19 cellular contexts compared by ENCODE assay signal in the genomic region with DNA sequence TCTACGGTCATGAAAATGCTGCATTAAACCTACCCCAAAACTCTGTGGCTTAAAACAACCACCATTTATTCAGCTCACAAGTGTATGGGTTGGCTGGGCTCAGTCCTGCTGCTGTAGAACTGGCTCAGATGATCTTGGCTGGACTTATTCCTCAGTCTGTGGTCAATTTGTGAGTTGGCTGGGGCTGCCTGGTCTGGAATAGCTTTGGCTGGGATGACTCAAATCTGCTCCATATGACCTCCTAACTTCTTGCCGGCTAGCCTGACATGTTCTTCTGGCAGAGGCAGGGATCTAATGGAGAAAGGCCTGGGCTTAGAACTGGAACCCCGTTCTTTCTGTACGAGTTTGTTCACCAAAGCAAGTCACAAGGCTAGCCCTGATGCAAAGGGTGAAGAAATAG.
DNase-seq lines count a peak whose midpoint lies in the region; ATAC-seq, FAIRE-seq and TF ChIP-seq lines count a peak whose summit lies in the region.
"Had no signal": no experiment of that assay in that cellular context is flagged by ENCODE, and none has a peak within 500 bp of the region (broad histone marks: within the 10 kb centered on the region; RNA-seq: fewer than 3 reads in every experiment).

No MANE protein-coding gene starts in this region.

- H3K18ac ChIP-seq in H9 (ENCODE audit: insufficient read length, low read depth, low read length), result no peak overlapping the region

- no peak overlapping the region for H2BK12ac ChIP-seq in H9 (ENCODE audit: insufficient read length, low read depth, low read length)

- H3K9me3 ChIP-seq in astrocyte (ENCODE audit: insufficient read depth, low read depth, low read length) (no peaks in the 10 kb centered on the region), tibial artery (no peaks in the 10 kb centered on the region), H9 (ENCODE audit: control insufficient read depth, low read depth, low read length) (no peaks in the 10 kb centered on the region)
- H3K9me3 ChIP-seq: body of pancreas had no signal

- H3K4me3 ChIP-seq in astrocyte (ENCODE audit: insufficient read depth, low read depth, low read length) (no peak overlapping the region), tibial artery (no peak overlapping the region)
- H3K4me3 ChIP-seq: body of pancreas, neural progenitor cell, smooth muscle cell had no signal

- H3K14ac ChIP-seq in H9 (ENCODE audit: insufficient read depth, low read length), result no peak overlapping the region

- H2BK5ac ChIP-seq in H9 (ENCODE audit: insufficient read length, low read length), result no peak overlapping the region

- peak; percentile 85 to 96 for ATAC-seq in left cardiac atrium
- ATAC-seq: activated T-helper 17 cell treated with anti-CD3 and anti-CD28 coated beads, Interleukin-2, amount 50 U/mL, for 72 hours; body of pancreas had no signal

- no peaks in the 10 kb centered on the region for H3K27me3 Mint-ChIP-seq in astrocyte (ENCODE audit: low read depth, unreplicated experiment)
- no peaks in the 10 kb centered on the region for H3K27me3 Mint-ChIP-seq in H9 (ENCODE audit: low read depth)
- H3K27me3 Mint-ChIP-seq: activated T-helper 17 cell treated with anti-CD3 and anti-CD28 coated beads, Interleukin-2, amount 50 U/mL, for 72 hours had no signal

- no peaks in the 10 kb centered on the region for H3K9me3 Mint-ChIP-seq in astrocyte (ENCODE audit: unreplicated experiment)
- peaks cover 2 to 3% of the 10 kb centered on the region in 2 experiments; a peak in 3 of 5 replicates for H3K9me3 Mint-ChIP-seq in H9
- H3K9me3 Mint-ChIP-seq: activated T-helper 17 cell treated with anti-CD3 and anti-CD28 coated beads, Interleukin-2, amount 50 U/mL, for 72 hours; neural progenitor cell had no signal

- intact Hi-C loops in left cardiac atrium (cut with DNase I) (no loop called here), tibial artery (cut with DNase I; ENCODE audit: low total_unique reads) (no loop called here)

- H3T11ph ChIP-seq in H9 (ENCODE audit: low read length), result no peak overlapping the region

- no CpG with 5 or more reads among the region's 4 CpGs for WGBS in H9 (ENCODE audit: extremely low coverage, insufficient read length, low lambda C conversion rate)

- H3K36me3 ChIP-seq in astrocyte (ENCODE audit: insufficient read depth, low read length) (no peaks in the 10 kb centered on the region), tibial artery (no peaks in the 10 kb centered on the region)
- H3K36me3 ChIP-seq: neural progenitor cell had no signal

- no peak overlapping the region for H3K4ac ChIP-seq in H9 (ENCODE audit: low read depth, low read length)

- H4K8ac ChIP-seq in H9 (replicated peaks; ENCODE audit: insufficient read length, low read depth, low read length), result no peak overlapping the region

- DNase-seq in H54 (ENCODE audit: insufficient read length, low spot score) (no peak), astrocyte (ENCODE audit: low read depth) (peak; percentile 80), left cardiac atrium (peak; percentile 45), tibial artery (peak; percentile 76 to 78), H9 (no peak), SKM-1 (lab: John Stamatoyannopoulos, UW; ENCODE audit: unreplicated experiment) (no peak)
- no peak for DNase-seq in activated effector memory CD4-positive, alpha-beta T cell treated with anti-CD3 and anti-CD28 coated beads, Interleukin-2, amount 50 U/mL, for 16 hours
- DNase-seq: Calu3; effector memory CD4-positive, alpha-beta T cell; hippocampal formation; NCI-H1694; NCI-H524 treated with DMSO at 0.1 percent for 48 hours; T-helper 9 cell had no signal

- H2BK15ac ChIP-seq in H9 (ENCODE audit: low read depth, low read length), result no peak overlapping the region

- H3K79me2 ChIP-seq in astrocyte (ENCODE audit: insufficient read depth, low read length) (no peaks in the 10 kb centered on the region), H9 (ENCODE audit: insufficient read depth, low read length) (no peaks in the 10 kb centered on the region)

- no peak overlapping the region for H3K56ac ChIP-seq in H9 (ENCODE audit: insufficient read length, low read depth, low read length)

- FAIRE-seq in H54 (lab: Jason Lieb, UNC) (peak; percentile 74), astrocyte (lab: Jason Lieb, UNC) (no peak)

- no peak overlapping the region for H3K23ac ChIP-seq in H9 (ENCODE audit: insufficient read length, low read depth, low read length)

- no peak overlapping the region for H2BK20ac ChIP-seq in H9 (ENCODE audit: low read depth, low read length, poor library complexity, severe bottlenecking)

- no peak for TF ChIP-seq POLR2A in H54 (IDR thresholded peaks at IDR 0.05; ENCODE audit: low read depth, low read length)

- H3K9ac ChIP-seq in astrocyte (ENCODE audit: low read length) (no peak overlapping the region), H9 (ENCODE audit: extremely low read depth, insufficient read length, low read length) (no peak overlapping the region)
- H3K9ac ChIP-seq: neural progenitor cell had no signal

- no peak overlapping the region for H2AK5ac ChIP-seq in H9 (ENCODE audit: insufficient read length, low read length)

- H3K23me2 ChIP-seq in H9 (ENCODE audit: insufficient read length, low read depth, low read length, poor library complexity, severe bottlenecking), result no peaks in the 10 kb centered on the region

- H2AFZ ChIP-seq in astrocyte (ENCODE audit: low read depth, low read length), result peak overlapping the region; percentile 4
- H2AFZ ChIP-seq in H9 (ENCODE audit: low read length), result no peak overlapping the region
- H2AFZ ChIP-seq: neural progenitor cell had no signal

- no peaks in the 10 kb centered on the region for H3K79me1 ChIP-seq in H9 (ENCODE audit: insufficient read depth, low read depth, low read length, poor library complexity, severe bottlenecking)

- H3K4me2 ChIP-seq in astrocyte (ENCODE audit: low read length) (no peak overlapping the region), H9 (ENCODE audit: insufficient read depth, insufficient read length, low read length) (no peak overlapping the region)
- H3K4me2 ChIP-seq: neural progenitor cell, smooth muscle cell had no signal

- no peak overlapping the region for H4K91ac ChIP-seq in H9 (ENCODE audit: insufficient read length, low read depth, low read length)

- TF ChIP-seq CTCF in astrocyte (IDR thresholded peaks at IDR 0.05; ENCODE audit: insufficient read depth, low read depth, low read length) (no peak), tibial artery (IDR thresholded peaks at IDR 0.05) (no peak), H9 (conservative IDR thresholded peaks at IDR 0.05) (no peak)

- no peaks in the 10 kb centered on the region for H3K27me3 ChIP-seq in astrocyte (ENCODE audit: insufficient read depth, low read length)
- no peaks in the 10 kb centered on the region for H3K27me3 ChIP-seq in tibial artery
- no peaks in the 10 kb centered on the region for H3K27me3 ChIP-seq in H9 (ENCODE audit: insufficient read depth, low read length)
- H3K27me3 ChIP-seq: body of pancreas, neural progenitor cell had no signal

- H3K36me3 Mint-ChIP-seq in astrocyte (ENCODE audit: low read depth, unreplicated experiment), result no peaks in the 10 kb centered on the region
- H3K36me3 Mint-ChIP-seq in H9 (ENCODE audit: insufficient read depth in 1 of 3, low read depth in 3 of 3), result peaks cover 0 to 2% (median 2%) of the 10 kb centered on the region in 3 experiments; a peak in 2 of 7 replicates
- H3K36me3 Mint-ChIP-seq: IgD-negative memory B cell, neural progenitor cell had no signal

- H3K4me3 Mint-ChIP-seq in astrocyte (ENCODE audit: unreplicated experiment) (no peak overlapping the region), H9 (no peak overlapping the region)
- H3K4me3 Mint-ChIP-seq: activated T-helper 17 cell treated with anti-CD3 and anti-CD28 coated beads, Interleukin-2, amount 50 U/mL, for 72 hours; IgD-negative memory B cell; neural progenitor cell had no signal

- H3K4me1 Mint-ChIP-seq in astrocyte (ENCODE audit: low read depth, unreplicated experiment) (no peaks in the 10 kb centered on the region), H9 (no peaks in the 10 kb centered on the region)
- H3K4me1 Mint-ChIP-seq: activated T-helper 17 cell treated with anti-CD3 and anti-CD28 coated beads, Interleukin-2, amount 50 U/mL, for 72 hours; IgD-negative memory B cell; neural progenitor cell had no signal

- H4K5ac ChIP-seq in H9 (ENCODE audit: insufficient read length, low read depth, low read length), result no peak overlapping the region

- H3K27ac Mint-ChIP-seq in astrocyte (ENCODE audit: unreplicated experiment) (no peak overlapping the region), H9 (no peak overlapping the region)
- H3K27ac Mint-ChIP-seq: activated T-helper 17 cell treated with anti-CD3 and anti-CD28 coated beads, Interleukin-2, amount 50 U/mL, for 72 hours; IgD-negative memory B cell; neural progenitor cell had no signal

- H3K27ac ChIP-seq in astrocyte (ENCODE audit: low read depth, low read length) (no peak overlapping the region), tibial artery (no peak overlapping the region), H9 (ENCODE audit: insufficient read length, low read depth, low read length) (no peak overlapping the region)
- H3K27ac ChIP-seq: body of pancreas, neural progenitor cell, RWPE1 had no signal

- H2BK120ac ChIP-seq in H9 (ENCODE audit: low read depth, low read length, poor library complexity, severe bottlenecking), result no peak overlapping the region

- H4K20me1 ChIP-seq in astrocyte (ENCODE audit: insufficient read depth, low read length), result no peaks in the 10 kb centered on the region
- H4K20me1 ChIP-seq in H9 (ENCODE audit: control insufficient read depth, insufficient read depth, insufficient read length), result no peaks in the 10 kb centered on the region

- H3K4me1 ChIP-seq in astrocyte (ENCODE audit: insufficient read depth, low read length), result no peaks in the 10 kb centered on the region
- H3K4me1 ChIP-seq in tibial artery, result no peaks in the 10 kb centered on the region
- no peaks in the 10 kb centered on the region for H3K4me1 ChIP-seq in H9 (ENCODE audit: insufficient read depth, low read length)
- H3K4me1 ChIP-seq: body of pancreas, neural progenitor cell had no signal

Comparison
In these comparisons a context has a peak if more than half of its experiments do, and no peak if none do; other contexts are left out.
1. DNase-seq: peak in astrocyte (single experiment), left cardiac atrium (single experiment) and tibial artery (2 of 2); none in H54 (single experiment), H9 (single experiment), SKM-1 (single experiment) and activated effector memory CD4-positive, alpha-beta T cell treated with anti-CD3 and anti-CD28 coated beads, Interleukin-2, amount 50 U/mL, for 16 hours (single experiment).